Comparison of ENCODE assay signal across 9 cellular contexts in genomic region chr16:56606688-56607618, GRCh38. TPM values are rescaled to one million over a fixed set of nuclear protein-coding genes. Genes with fewer than 3 reads are reported as not detected.
A peak's percentile ranks its signal among the peaks of the same experiment; 100 is the strongest.
DNase-seq lines count a peak whose midpoint lies in the region; ATAC-seq, FAIRE-seq and TF ChIP-seq lines count a peak whose summit lies in the region.
"Had no signal": no experiment of that assay in that cellular context is flagged by ENCODE, and none has a peak within 500 bp of the region (broad histone marks: within the 10 kb centered on the region; RNA-seq: fewer than 3 reads in every experiment).

No MANE protein-coding gene starts in this region.

- peak overlapping the region; percentile 92 to 98 for H3K27ac ChIP-seq in right atrium auricular region
- peak overlapping the region; percentile 95 to 99 (median 98) for H3K27ac ChIP-seq in gastrocnemius medialis

- H3K9ac ChIP-seq in adipocyte (ENCODE audit: low read length): peak overlapping the region; percentile 88

- peak in 1 of 2 donors; percentile 72 for TF ChIP-seq POLR2A in gastrocnemius medialis (IDR thresholded peaks at IDR 0.05)

- peak overlapping the region; percentile 92 for H3K4me3 ChIP-seq in adipocyte (ENCODE audit: low read length)
- H3K4me3 ChIP-seq in right atrium auricular region: peak overlapping the region in 1 of 2 donors; percentile 1
- H3K4me3 ChIP-seq in gastrocnemius medialis: peak overlapping the region; percentile 60 to 75 (median 70)

- no peaks in the 10 kb centered on the region for H3K27me3 ChIP-seq in adipocyte (replicated peaks; ENCODE audit: control insufficient read depth, insufficient read depth, low read length)
- H3K27me3 ChIP-seq in right atrium auricular region: no peaks in the 10 kb centered on the region
- no peaks in the 10 kb centered on the region for H3K27me3 ChIP-seq in gastrocnemius medialis

- ATAC-seq in gastrocnemius medialis (peak; percentile 46 to 59), HG02970 (IDR thresholded peaks at IDR 0.05; ENCODE audit: low FRiP score, unreplicated experiment) (no peak)
- ATAC-seq: GM12878 had no signal

- in situ Hi-C loops in gastrocnemius medialis (cut with MboI; ENCODE audit: low sequenced_read_pairs in 4 of 4): loop anchor here in 2 of 4 donors (5.0 to 10.0 kb wide), 2 partner anchors 75 to 92 kb away; partner anchors contain the start of gene MT1X (in 2 of the 2)

- no peak for FAIRE-seq in D721Med (lab: Jason Lieb, UNC)
- FAIRE-seq: GM12878 had no signal

- H3K9me3 ChIP-seq in adipocyte (ENCODE audit: control insufficient read depth, low read length) (no peaks in the 10 kb centered on the region), right atrium auricular region (no peaks in the 10 kb centered on the region), gastrocnemius medialis (no peaks in the 10 kb centered on the region)

- no peaks in the 10 kb centered on the region for H3K36me3 ChIP-seq in adipocyte (ENCODE audit: control insufficient read depth, insufficient read depth, low read length, severe bottlenecking)
- no peaks in the 10 kb centered on the region for H3K36me3 ChIP-seq in right atrium auricular region
- H3K36me3 ChIP-seq in gastrocnemius medialis: no peaks in the 10 kb centered on the region

- intact Hi-C loops in gastrocnemius medialis (cut with DNase I; ENCODE audit: low total_unique reads): loop anchor here (1.0 to 5.0 kb wide), 5 partner anchors 36 to 455 kb away; no protein-coding TSS in a partner anchor

- H3K27ac Mint-ChIP-seq in activated naive CD4-positive, alpha-beta T cell treated with anti-CD3 and anti-CD28 coated beads, Interleukin-2, amount 50 U/mL, for 24 hours: peak overlapping the region; percentile 83

- no peak for DNase-seq in activated naive CD4-positive, alpha-beta T cell (lab: John Stamatoyannopoulos, UW)
- DNase-seq in adipocyte (ENCODE audit: low read depth) (peak; percentile 94), right atrium auricular region (ENCODE audit: low spot score) (peak; percentile 96), gastrocnemius medialis (peak; percentile 92 to 96), D721Med (ENCODE audit: insufficient read length, low spot score) (no peak), SIG-M5 treated with dmso at 0.1 percent for 504 hours (lab: John Stamatoyannopoulos, UW; ENCODE audit: unreplicated experiment) (no peak)

- H3K9me3 Mint-ChIP-seq in activated naive CD4-positive, alpha-beta T cell treated with anti-CD3 and anti-CD28 coated beads, Interleukin-2, amount 50 U/mL, for 24 hours: no peaks in the 10 kb centered on the region

- peak overlapping the region; percentile 75 for H3K4me3 Mint-ChIP-seq in activated naive CD4-positive, alpha-beta T cell treated with anti-CD3 and anti-CD28 coated beads, Interleukin-2, amount 50 U/mL, for 24 hours

- H3K4me1 ChIP-seq in adipocyte (ENCODE audit: control insufficient read depth, insufficient read depth, low read length) (peaks cover 55% of the 10 kb centered on the region), right atrium auricular region (peaks cover 0 to 62% of the 10 kb centered on the region in 2 donors), gastrocnemius medialis (peaks cover 65 to 78% of the 10 kb centered on the region in 2 donors)

- TF ChIP-seq CTCF in right atrium auricular region (IDR thresholded peaks at IDR 0.05) (no peak), gastrocnemius medialis (IDR thresholded peaks at IDR 0.05 in 4 of 5, conservative IDR thresholded peaks at IDR 0.05 in 1 of 5) (no peak), D721Med (IDR thresholded peaks at IDR 0.05; ENCODE audit: insufficient read depth, missing control alignments) (no peak)

- no peaks in the 10 kb centered on the region for H3K36me3 Mint-ChIP-seq in activated naive CD4-positive, alpha-beta T cell treated with anti-CD3 and anti-CD28 coated beads, Interleukin-2, amount 50 U/mL, for 24 hours

- H3K27me3 Mint-ChIP-seq in activated naive CD4-positive, alpha-beta T cell treated with anti-CD3 and anti-CD28 coated beads, Interleukin-2, amount 50 U/mL, for 24 hours: no peaks in the 10 kb centered on the region

- H3K4me1 Mint-ChIP-seq in activated naive CD4-positive, alpha-beta T cell treated with anti-CD3 and anti-CD28 coated beads, Interleukin-2, amount 50 U/mL, for 24 hours: peaks cover 44% of the 10 kb centered on the region

RNA-seq across cellular contexts. Expression of gene MT2A, which starts 1.4 kb away (rescaled TPM):
- total RNA-seq in right atrium auricular region (100 to 1,000 TPM in 1 of 2 donors, 10 to 100 TPM in 1; 33.3 to 118 TPM), gastrocnemius medialis (1,000 to 10,000 TPM in 1 of 4 donors, 100 to 1,000 TPM in 3; 250 to 1,131 (median 795) TPM)

RNA-seq across cellular contexts. Expression of gene MT3, which starts 17.6 kb away (rescaled TPM):
- total RNA-seq in right atrium auricular region (not detected), gastrocnemius medialis (not detected)
- total RNA-seq: GM12878 had no signal

RNA-seq across cellular contexts. Expression of gene MT1E, which starts 18.6 kb away (rescaled TPM):
- total RNA-seq in right atrium auricular region (100 to 1,000 TPM; 129 to 210 TPM), gastrocnemius medialis (100 to 1,000 TPM in 3 of 4 donors, 10 to 100 TPM in 1; 63.0 to 434 (median 267) TPM)

RNA-seq across cellular contexts. Expression of gene MT1M, which starts 25.5 kb away (rescaled TPM):
- total RNA-seq in right atrium auricular region (1 to 10 TPM; 5.2 to 9.9 TPM), gastrocnemius medialis (1 to 10 TPM in 3 of 4 donors, not detected in 1; 5.3 to 10.0 (median 7.3) TPM)
- total RNA-seq: GM12878 had no signal

RNA-seq across cellular contexts. Expression of gene MT1A, which starts 31.5 kb away (rescaled TPM):
- total RNA-seq in right atrium auricular region (10 to 100 TPM in 1 of 2 donors, not detected in 1; 30.0 TPM), gastrocnemius medialis (10 to 100 TPM in 3 of 4 donors, not detected in 1; 17.3 to 34.9 (median 20.2) TPM)
- total RNA-seq: GM12878 had no signal

Comparison
In these comparisons a context has a peak if more than half of its experiments do, and no peak if none do; other contexts are left out.
1. DNase-seq: peak in adipocyte (single experiment), right atrium auricular region (single experiment) and gastrocnemius medialis (2 of 2); none in activated naive CD4-positive, alpha-beta T cell (0 of 4), D721Med (single experiment) and SIG-M5 treated with dmso at 0.1 percent for 504 hours (single experiment).